In the genomic region with DNA sequence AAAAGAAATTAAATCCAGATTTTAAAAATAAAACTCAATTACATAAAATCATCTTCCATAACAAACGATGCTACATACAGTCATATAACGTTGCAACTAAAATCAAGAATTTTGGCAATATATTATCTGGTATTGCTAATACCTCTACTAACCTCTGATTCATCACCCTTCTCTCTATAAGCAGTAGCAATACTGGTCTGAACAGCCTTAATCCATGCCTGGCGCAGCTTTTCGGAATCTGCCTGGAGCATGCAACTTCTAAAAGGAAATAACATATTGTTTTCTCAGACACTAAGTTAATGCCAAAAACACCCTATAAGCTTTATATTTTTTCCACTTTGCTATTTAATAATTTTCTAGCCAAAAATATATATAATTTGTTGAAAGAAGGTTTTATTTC, we compare ENCODE assay signal across 24 cellular contexts.
"Had no signal": no experiment of that assay in that cellular context is flagged by ENCODE, and none has a peak within 500 bp of the region (broad histone marks: within the 10 kb centered on the region; RNA-seq: fewer than 3 reads in every experiment).

No MANE protein-coding gene starts in this region.

- H3K4me3 Mint-ChIP-seq: dendritic cell treated with granulocyte-macrophage colony-stimulating factor and Interleukin-4, amounts not matched to agents 40 ng/mL and 50 ng/mL, for 4 days; effector memory CD8-positive, alpha-beta T cell; endodermal cell had no signal

- H3K9me3 Mint-ChIP-seq: dendritic cell treated with granulocyte-macrophage colony-stimulating factor and Interleukin-4, amounts not matched to agents 40 ng/mL and 50 ng/mL, for 4 days; effector memory CD8-positive, alpha-beta T cell; endodermal cell had no signal

- ATAC-seq: effector memory CD8-positive, alpha-beta T cell; foreskin keratinocyte; gastrocnemius medialis; gastroesophageal sphincter; heart left ventricle; heart right ventricle had no signal

- H3K27me3 ChIP-seq: colonic mucosa, dorsolateral prefrontal cortex, esophagus muscularis mucosa, esophagus squamous epithelium, foreskin keratinocyte, gastrocnemius medialis, gastroesophageal sphincter, heart left ventricle, heart right ventricle, hepatocyte had no signal

- H3K4me3 ChIP-seq: colonic mucosa, coronary artery, dorsolateral prefrontal cortex, esophagus muscularis mucosa, esophagus squamous epithelium, gastrocnemius medialis, gastroesophageal sphincter, heart left ventricle, heart right ventricle, hepatocyte had no signal

- H3K27ac Mint-ChIP-seq: dendritic cell treated with granulocyte-macrophage colony-stimulating factor and Interleukin-4, amounts not matched to agents 40 ng/mL and 50 ng/mL, for 4 days; endodermal cell had no signal

- H3K36me3 ChIP-seq: colonic mucosa had no signal

- H3K27me3 Mint-ChIP-seq: dendritic cell treated with granulocyte-macrophage colony-stimulating factor and Interleukin-4, amounts not matched to agents 40 ng/mL and 50 ng/mL, for 4 days; effector memory CD8-positive, alpha-beta T cell had no signal

- DNase-seq: colonic mucosa; cortex of kidney; dermis blood vessel endothelial cell; dorsolateral prefrontal cortex; effector CD4-positive, alpha-beta T cell; effector CD8-positive, alpha-beta T cell; effector memory CD4-positive, alpha-beta T cell; effector memory CD8-positive, alpha-beta T cell; endodermal cell; erythroblast; esophagus squamous epithelium; foreskin fibroblast; foreskin keratinocyte; foreskin melanocyte; gastrocnemius medialis; glutamatergic neuron; head of caudate nucleus; heart left ventricle; heart right ventricle had no signal

- H3K9me3 ChIP-seq: colonic mucosa, esophagus muscularis mucosa, esophagus squamous epithelium, gastrocnemius medialis, gastroesophageal sphincter, heart left ventricle, heart right ventricle had no signal
